ENCODE assay signal across 9 cellular contexts in genomic region chr2:152627010-152627957, GRCh38.
A peak's percentile ranks its signal among the peaks of the same experiment; 100 is the strongest.
DNase-seq lines count a peak whose midpoint lies in the region; ATAC-seq and TF ChIP-seq lines count a peak whose summit lies in the region.
"Had no signal": no experiment of that assay in that cellular context is flagged by ENCODE, and none has a peak within 500 bp of the region (broad histone marks: within the 10 kb centered on the region; RNA-seq: fewer than 3 reads in every experiment).

No MANE protein-coding gene starts in this region.

- peak; percentile 63 for TF ChIP-seq CTCF in astrocyte of the cerebellum (IDR thresholded peaks at IDR 0.05; ENCODE audit: low read depth, low read length, missing control alignments)

- DNase-seq in EL (peak; percentile 35), astrocyte of the cerebellum (ENCODE audit: low read depth) (no peak), kidney tubule cell (ENCODE audit: low spot score) (peak; percentile 40)
- DNase-seq in stimulated activated CD4-positive, alpha-beta T cell treated with anti-CD3 and anti-CD28 coated beads, Interleukin-2, amount 100 ng/mL, for 24 hours, result no peak
- DNase-seq in activated CD4-positive, CD25-positive, alpha-beta regulatory T cell (lab: John Stamatoyannopoulos, UW), result no peak
- DNase-seq: naive B cell had no signal

- in situ Hi-C loops in astrocyte of the cerebellum (cut with HindIII; ENCODE audit: low sequenced_read_pairs), result no loop called here

- no peak overlapping the region for H3K4me3 ChIP-seq in astrocyte of the cerebellum (ENCODE audit: low read depth, low read length)

- ATAC-seq in HG03432 (IDR thresholded peaks at IDR 0.05; ENCODE audit: unreplicated experiment) (peak; percentile 60), HG03457 (IDR thresholded peaks at IDR 0.05; ENCODE audit: unreplicated experiment) (no peak), GM19328 (IDR thresholded peaks at IDR 0.05; ENCODE audit: unreplicated experiment) (no peak)

Comparison
In these comparisons a context has a peak if more than half of its experiments do, and no peak if none do; other contexts are left out.
1. DNase-seq: peak in EL (single experiment) and kidney tubule cell (single experiment); none in astrocyte of the cerebellum (single experiment), stimulated activated CD4-positive, alpha-beta T cell treated with anti-CD3 and anti-CD28 coated beads, Interleukin-2, amount 100 ng/mL, for 24 hours (0 of 2) and activated CD4-positive, CD25-positive, alpha-beta regulatory T cell (0 of 4).